12 cellular contexts compared by ENCODE assay signal in the genomic region with DNA sequence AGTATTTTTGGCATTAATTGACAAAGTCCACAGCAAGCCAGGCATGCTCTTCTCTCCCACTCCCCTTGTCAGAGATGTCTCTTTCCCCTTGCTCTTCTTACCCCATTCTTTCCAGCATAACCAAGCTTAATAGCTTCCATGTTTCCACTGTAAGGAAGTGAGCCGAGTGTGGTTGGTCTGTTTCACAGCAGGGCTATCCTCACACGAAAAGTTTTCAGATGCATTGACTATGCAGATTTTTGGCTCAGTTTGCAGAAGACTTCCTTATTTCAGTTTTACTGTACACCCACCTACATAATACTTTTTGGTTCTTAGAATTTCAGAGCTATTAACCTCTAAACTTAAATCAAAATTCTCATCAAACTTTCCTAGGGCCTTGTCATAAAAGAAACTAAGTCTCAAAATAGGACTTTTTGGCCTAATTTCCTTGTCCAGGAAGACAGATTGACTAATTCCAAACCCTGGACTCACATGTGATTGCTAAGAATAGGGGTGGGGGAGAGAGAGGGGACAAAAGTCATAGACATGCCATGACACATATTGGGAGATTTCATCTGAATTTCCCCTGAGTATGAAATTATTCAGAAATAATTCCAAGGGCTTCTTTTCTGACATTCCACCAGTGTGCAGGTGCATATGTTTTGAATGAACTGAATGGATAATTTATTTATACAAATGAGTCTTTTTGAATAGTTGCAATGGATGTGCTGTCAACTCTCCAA. TPM values are rescaled to one million over a fixed set of nuclear protein-coding genes. Genes with fewer than 3 reads are reported as not detected.
DNase-seq lines count a peak whose midpoint lies in the region; ATAC-seq and TF ChIP-seq lines count a peak whose summit lies in the region.
"Had no signal": no experiment of that assay in that cellular context is flagged by ENCODE, and none has a peak within 500 bp of the region (broad histone marks: within the 10 kb centered on the region; RNA-seq: fewer than 3 reads in every experiment).

No MANE protein-coding gene starts in this region.

- no CpG with 5 or more reads among the region's 2 CpGs for WGBS in neuronal stem cell (ENCODE audit: extremely low coverage in 2 of 2, insufficient read length in 2 of 2, insufficient replicate concordance in 1 of 2), 2 donors

- H3K36me3 ChIP-seq in neuronal stem cell (replicated peaks in 1 of 2; ENCODE audit: control insufficient read depth in 2 of 2, insufficient read depth in 2 of 2, low read length in 2 of 2), result no peaks in the 10 kb centered on the region
- H3K36me3 ChIP-seq: neutrophil had no signal

- H2BK12ac ChIP-seq in neuronal stem cell (ENCODE audit: low read length), result no peak overlapping the region

- H2BK15ac ChIP-seq in neuronal stem cell (ENCODE audit: low read length), result no peak overlapping the region

- CTCF ChIA-PET in activated CD8-positive, alpha-beta memory T cell treated with anti-CD3 and anti-CD28 coated beads, Interleukin-2, amount 10 ng/mL, durations not matched to agents 7 days and 5 days (lab: Charles Lee), result interaction anchor here (1.0 kb wide), 1 partner anchor 83 kb away, joined by 3 read pairs; no protein-coding TSS in a partner anchor

- H4K8ac ChIP-seq in neuronal stem cell (ENCODE audit: low read depth, low read length), result no peak overlapping the region

- no peak for DNase-seq in activated CD8-positive, alpha-beta memory T cell treated with anti-CD3 and anti-CD28 coated beads, Interleukin-2, amount 10 ng/mL, durations not matched to agents 7 days and 5 days
- DNase-seq in activated CD8-positive, alpha-beta memory T cell treated with anti-CD3 and anti-CD28 coated beads, Interleukin-2, amount 50 U/mL, for 48 hours, result no peak
- peak; percentile 58 for DNase-seq in pons (ENCODE audit: low spot score)
- no peak for DNase-seq in NCI-H146 (lab: John Stamatoyannopoulos, UW)
- no peak for DNase-seq in neuronal stem cell (ENCODE audit: low spot score)
- no peak for DNase-seq in foreskin fibroblast
- DNase-seq: NCI-H1092 had no signal

- H3K79me1 ChIP-seq in neuronal stem cell (ENCODE audit: low read depth, low read length), result no peaks in the 10 kb centered on the region

- H3K14ac ChIP-seq in neuronal stem cell (ENCODE audit: low read length), result no peak overlapping the region

- H3K9me3 ChIP-seq in neuronal stem cell (replicated peaks in 1 of 2; ENCODE audit: control insufficient read depth in 2 of 2, insufficient read depth in 1 of 2, low read depth in 1 of 2, low read length in 2 of 2), result peaks cover 0 to 2% of the 10 kb centered on the region in 2 donors
- H3K9me3 ChIP-seq: neutrophil had no signal

- peak; percentile 30 for ATAC-seq in activated CD8-positive, alpha-beta memory T cell treated with anti-CD3 and anti-CD28 coated beads, Interleukin-2, amount 10 ng/mL, durations not matched to agents 7 days and 5 days
- ATAC-seq in GM21619 (IDR thresholded peaks at IDR 0.05; ENCODE audit: unreplicated experiment) (peak; percentile 84), HG03558 (IDR thresholded peaks at IDR 0.05; ENCODE audit: extremely low read depth, unreplicated experiment) (peak; percentile 75)

- H3K23ac ChIP-seq in neuronal stem cell (ENCODE audit: low read depth, low read length, poor library complexity), result no peak overlapping the region

- no peaks in the 10 kb centered on the region for H3K4me1 ChIP-seq in neuronal stem cell (ENCODE audit: control insufficient read depth in 2 of 2, insufficient read depth in 1 of 2, low read depth in 1 of 2, low read length in 2 of 2)

- H3K27me3 ChIP-seq in neuronal stem cell (ENCODE audit: control insufficient read depth in 3 of 3, insufficient read depth in 3 of 3, low read depth in 1 of 3, low read length in 3 of 3), result no peaks in the 10 kb centered on the region
- H3K27me3 ChIP-seq: neutrophil had no signal

- no peak overlapping the region for H2BK120ac ChIP-seq in neuronal stem cell (ENCODE audit: low read depth, low read length)

- no peak overlapping the region for H3K4me2 ChIP-seq in neuronal stem cell (ENCODE audit: insufficient read depth, low read length, poor library complexity, severe bottlenecking)

- no peak overlapping the region for H2BK5ac ChIP-seq in neuronal stem cell (ENCODE audit: low read length)

- H3K4me3 Mint-ChIP-seq in activated CD8-positive, alpha-beta memory T cell treated with anti-CD3 and anti-CD28 coated beads, Interleukin-2, amount 10 ng/mL, durations not matched to agents 7 days and 5 days, result no peak overlapping the region
- H3K4me3 Mint-ChIP-seq: brain had no signal

- no peak overlapping the region for H3K4ac ChIP-seq in neuronal stem cell (ENCODE audit: low read length)

- no peak overlapping the region for H2AFZ ChIP-seq in neuronal stem cell (ENCODE audit: low read length)

- H3K9me3 Mint-ChIP-seq in activated CD8-positive, alpha-beta memory T cell treated with anti-CD3 and anti-CD28 coated beads, Interleukin-2, amount 10 ng/mL, durations not matched to agents 7 days and 5 days (ENCODE audit: low read depth), result no peaks in the 10 kb centered on the region
- H3K9me3 Mint-ChIP-seq: brain had no signal

- no peak overlapping the region for H4K91ac ChIP-seq in neuronal stem cell (ENCODE audit: low read depth, low read length, poor library complexity)

- no peak for TF ChIP-seq CTCF in foreskin fibroblast (IDR thresholded peaks at IDR 0.05; ENCODE audit: low read depth, low read length)

- peak overlapping the region; percentile 61 for H3K27ac Mint-ChIP-seq in activated CD8-positive, alpha-beta memory T cell treated with anti-CD3 and anti-CD28 coated beads, Interleukin-2, amount 10 ng/mL, durations not matched to agents 7 days and 5 days
- H3K27ac Mint-ChIP-seq: brain had no signal

- no peak overlapping the region for H3K9ac ChIP-seq in neuronal stem cell (ENCODE audit: low read depth, low read length, poor library complexity)

- no peak overlapping the region for H2AK5ac ChIP-seq in neuronal stem cell (ENCODE audit: low read depth, low read length)

- peaks cover 27% of the 10 kb centered on the region for H3K4me1 Mint-ChIP-seq in activated CD8-positive, alpha-beta memory T cell treated with anti-CD3 and anti-CD28 coated beads, Interleukin-2, amount 10 ng/mL, durations not matched to agents 7 days and 5 days
- H3K4me1 Mint-ChIP-seq: brain had no signal

- no peak overlapping the region for H3K18ac ChIP-seq in neuronal stem cell (ENCODE audit: low read length)

- H3K27me3 Mint-ChIP-seq in activated CD8-positive, alpha-beta memory T cell treated with anti-CD3 and anti-CD28 coated beads, Interleukin-2, amount 10 ng/mL, durations not matched to agents 7 days and 5 days, result peaks cover 65% of the 10 kb centered on the region
- H3K27me3 Mint-ChIP-seq: brain had no signal

- H3K4me3 ChIP-seq in neuronal stem cell (ENCODE audit: low read length in 2 of 2) (no peak overlapping the region), foreskin fibroblast (ENCODE audit: low read depth in 1 of 2, low read length in 2 of 2) (no peak overlapping the region)

- H3K36me3 Mint-ChIP-seq in activated CD8-positive, alpha-beta memory T cell treated with anti-CD3 and anti-CD28 coated beads, Interleukin-2, amount 10 ng/mL, durations not matched to agents 7 days and 5 days, result peaks cover 3% of the 10 kb centered on the region
- H3K36me3 Mint-ChIP-seq: brain had no signal

- H3K27ac ChIP-seq in neuronal stem cell (replicated peaks; ENCODE audit: low read length), result no peak overlapping the region
- H3K27ac ChIP-seq: neutrophil had no signal

RNA-seq across cellular contexts. Expression of a gene that starts 7.3 kb away (rescaled TPM):
- under 1 TPM; 0.07 to 0.44 TPM for total RNA-seq in activated CD8-positive, alpha-beta memory T cell treated with anti-CD3 and anti-CD28 coated beads, Interleukin-2, amount 10 ng/mL, durations not matched to agents 7 days and 5 days
- polyA plus RNA-seq in neuronal stem cell (2013, experiment 1 of 2), result 0.07 TPM
- 0.01 TPM for polyA plus RNA-seq in neuronal stem cell (2013, experiment 2 of 2)
- total RNA-seq: A673 had no signal

Comparison
In these comparisons a context has a peak if more than half of its experiments do, and no peak if none do; other contexts are left out.
1. ATAC-seq: peak in every context shown above with its lines; median percentile 84 in GM21619; 75 in HG03558; 30 in activated CD8-positive, alpha-beta memory T cell treated with anti-CD3 and anti-CD28 coated beads, Interleukin-2, amount 10 ng/mL, durations not matched to agents 7 days and 5 days.